1 cellular context compared by ENCODE assay signal in the genomic region with DNA sequence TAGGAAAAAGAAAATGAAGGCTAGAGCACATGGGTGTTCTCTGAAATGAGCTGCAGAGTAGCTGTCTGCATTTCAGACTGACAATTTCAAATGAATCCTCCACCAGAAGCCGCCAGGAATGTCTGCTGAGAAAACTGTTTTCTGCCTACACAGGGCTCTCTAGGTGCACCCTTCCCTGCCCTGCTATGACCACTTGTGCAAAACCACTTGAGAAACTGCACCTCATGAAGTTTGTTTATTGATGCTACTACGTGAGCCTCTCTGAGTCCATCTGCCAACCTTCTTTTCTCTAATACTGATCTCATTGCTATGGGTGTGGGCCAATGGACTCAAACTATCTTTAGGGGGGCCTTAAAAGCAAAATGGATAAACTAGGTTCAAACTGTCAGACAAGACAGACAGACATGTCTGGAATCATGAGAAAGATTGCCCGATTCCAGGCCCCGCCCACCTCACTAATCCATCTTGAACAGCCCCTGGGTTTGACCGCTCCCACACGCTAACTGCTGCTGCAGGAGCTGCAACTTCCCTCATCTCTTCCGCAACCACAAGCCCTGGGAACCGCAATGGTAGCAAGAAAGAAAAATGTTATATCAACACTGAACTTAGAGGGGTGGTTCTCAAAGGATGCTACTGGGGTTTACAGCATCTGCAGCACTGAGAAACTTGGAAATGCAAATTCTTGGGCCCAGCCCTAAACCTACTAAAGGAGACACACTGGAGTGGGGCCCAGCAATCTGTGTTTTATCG.
A peak's percentile ranks its signal among the peaks of the same experiment; 100 is the strongest.
TF ChIP-seq lines count a peak whose summit lies in the region.

No MANE protein-coding gene starts in this region.

TF ChIP-seq in K562, 482 proteins besides CTCF, POLR2A, EP300 and RAD21 (continued from another document):
- TF ChIP-seq HIVEP1 (CRISPR knock-in tag; IDR thresholded peaks at IDR 0.05), result no peak
- no peak for TF ChIP-seq ZNF445 (CRISPR knock-in tag; IDR thresholded peaks at IDR 0.05; ENCODE audit: low read depth)
- no peak for TF ChIP-seq SRSF3 (IDR thresholded peaks at IDR 0.05; ENCODE audit: insufficient read depth, low read length)
- no peak for TF ChIP-seq FOXK1 (CRISPR knock-in tag; IDR thresholded peaks at IDR 0.05; ENCODE audit: borderline replicate concordance)
- peak; percentile 56; the same call in 1 of the 2 replicates for TF ChIP-seq RNF2 (IDR thresholded peaks at IDR 0.05)
